Comparison of ENCODE assay signal across 2 cellular contexts in genomic region chr22:23720855-23721254, GRCh38.
TF ChIP-seq lines count a peak whose summit lies in the region.

No MANE protein-coding gene starts in this region.

TF ChIP-seq in K562, 482 proteins besides CTCF, POLR2A, EP300 and RAD21:
- TF ChIP-seq, protein P1, sequence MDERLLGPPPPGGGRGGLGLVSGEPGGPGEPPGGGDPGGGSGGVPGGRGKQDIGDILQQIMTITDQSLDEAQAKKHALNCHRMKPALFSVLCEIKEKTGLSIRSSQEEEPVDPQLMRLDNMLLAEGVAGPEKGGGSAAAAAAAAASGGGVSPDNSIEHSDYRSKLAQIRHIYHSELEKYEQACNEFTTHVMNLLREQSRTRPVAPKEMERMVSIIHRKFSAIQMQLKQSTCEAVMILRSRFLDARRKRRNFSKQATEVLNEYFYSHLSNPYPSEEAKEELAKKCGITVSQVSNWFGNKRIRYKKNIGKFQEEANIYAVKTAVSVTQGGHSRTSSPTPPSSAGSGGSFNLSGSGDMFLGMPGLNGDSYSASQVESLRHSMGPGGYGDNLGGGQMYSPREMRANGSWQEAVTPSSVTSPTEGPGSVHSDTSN (CRISPR knock-in tag; IDR thresholded peaks at IDR 0.05; ENCODE audit: low read depth), result no peak
- TF ChIP-seq, protein P1 (tag; conservative IDR thresholded peaks at IDR 0.05; ENCODE audit: low read depth), result peak; percentile 47; the same call in 1 of the 2 replicates
- no peak for TF ChIP-seq ZBTB9 (CRISPR knock-in tag; IDR thresholded peaks at IDR 0.05)
- TF ChIP-seq, protein P2, sequence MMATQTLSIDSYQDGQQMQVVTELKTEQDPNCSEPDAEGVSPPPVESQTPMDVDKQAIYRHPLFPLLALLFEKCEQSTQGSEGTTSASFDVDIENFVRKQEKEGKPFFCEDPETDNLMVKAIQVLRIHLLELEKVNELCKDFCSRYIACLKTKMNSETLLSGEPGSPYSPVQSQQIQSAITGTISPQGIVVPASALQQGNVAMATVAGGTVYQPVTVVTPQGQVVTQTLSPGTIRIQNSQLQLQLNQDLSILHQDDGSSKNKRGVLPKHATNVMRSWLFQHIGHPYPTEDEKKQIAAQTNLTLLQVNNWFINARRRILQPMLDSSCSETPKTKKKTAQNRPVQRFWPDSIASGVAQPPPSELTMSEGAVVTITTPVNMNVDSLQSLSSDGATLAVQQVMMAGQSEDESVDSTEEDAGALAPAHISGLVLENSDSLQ (IDR thresholded peaks at IDR 0.05), result 0 out of 2 replicates have a peak, but pooled peaks have one; percentile 8
- peak; percentile 50 for TF ChIP-seq MEIS2 (IDR thresholded peaks at IDR 0.05; ENCODE audit: partially characterized antibody)

TF ChIP-seq in GM23338, 12 proteins besides CTCF, POLR2A, EP300 and RAD21:
- TF ChIP-seq POLR2AphosphoS5 (IDR thresholded peaks at IDR 0.05; ENCODE audit: low read depth) (no peak), NANOG (IDR thresholded peaks at IDR 0.05; ENCODE audit: borderline replicate concordance) (no peak), ZNF331 (CRISPR knock-in tag; IDR thresholded peaks at IDR 0.05; ENCODE audit: low read depth) (no peak), STAT1 (IDR thresholded peaks at IDR 0.05; ENCODE audit: unreplicated experiment) (no peak), ZNF114 (CRISPR knock-in tag; IDR thresholded peaks at IDR 0.05) (no peak), EZH2 (IDR thresholded peaks at IDR 0.05; ENCODE audit: low read depth, unreplicated experiment) (no peak), JUNB (IDR thresholded peaks at IDR 0.05; ENCODE audit: unreplicated experiment) (no peak), CREB1 (CRISPR knock-in tag; IDR thresholded peaks at IDR 0.05; ENCODE audit: low read depth) (no peak), EZH2phosphoT487 (IDR thresholded peaks at IDR 0.05; ENCODE audit: unreplicated experiment) (no peak)
- TF ChIP-seq, protein P3, sequence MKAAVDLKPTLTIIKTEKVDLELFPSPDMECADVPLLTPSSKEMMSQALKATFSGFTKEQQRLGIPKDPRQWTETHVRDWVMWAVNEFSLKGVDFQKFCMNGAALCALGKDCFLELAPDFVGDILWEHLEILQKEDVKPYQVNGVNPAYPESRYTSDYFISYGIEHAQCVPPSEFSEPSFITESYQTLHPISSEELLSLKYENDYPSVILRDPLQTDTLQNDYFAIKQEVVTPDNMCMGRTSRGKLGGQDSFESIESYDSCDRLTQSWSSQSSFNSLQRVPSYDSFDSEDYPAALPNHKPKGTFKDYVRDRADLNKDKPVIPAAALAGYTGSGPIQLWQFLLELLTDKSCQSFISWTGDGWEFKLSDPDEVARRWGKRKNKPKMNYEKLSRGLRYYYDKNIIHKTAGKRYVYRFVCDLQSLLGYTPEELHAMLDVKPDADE (IDR thresholded peaks at IDR 0.05), result no peak
- TF ChIP-seq, protein P4, sequence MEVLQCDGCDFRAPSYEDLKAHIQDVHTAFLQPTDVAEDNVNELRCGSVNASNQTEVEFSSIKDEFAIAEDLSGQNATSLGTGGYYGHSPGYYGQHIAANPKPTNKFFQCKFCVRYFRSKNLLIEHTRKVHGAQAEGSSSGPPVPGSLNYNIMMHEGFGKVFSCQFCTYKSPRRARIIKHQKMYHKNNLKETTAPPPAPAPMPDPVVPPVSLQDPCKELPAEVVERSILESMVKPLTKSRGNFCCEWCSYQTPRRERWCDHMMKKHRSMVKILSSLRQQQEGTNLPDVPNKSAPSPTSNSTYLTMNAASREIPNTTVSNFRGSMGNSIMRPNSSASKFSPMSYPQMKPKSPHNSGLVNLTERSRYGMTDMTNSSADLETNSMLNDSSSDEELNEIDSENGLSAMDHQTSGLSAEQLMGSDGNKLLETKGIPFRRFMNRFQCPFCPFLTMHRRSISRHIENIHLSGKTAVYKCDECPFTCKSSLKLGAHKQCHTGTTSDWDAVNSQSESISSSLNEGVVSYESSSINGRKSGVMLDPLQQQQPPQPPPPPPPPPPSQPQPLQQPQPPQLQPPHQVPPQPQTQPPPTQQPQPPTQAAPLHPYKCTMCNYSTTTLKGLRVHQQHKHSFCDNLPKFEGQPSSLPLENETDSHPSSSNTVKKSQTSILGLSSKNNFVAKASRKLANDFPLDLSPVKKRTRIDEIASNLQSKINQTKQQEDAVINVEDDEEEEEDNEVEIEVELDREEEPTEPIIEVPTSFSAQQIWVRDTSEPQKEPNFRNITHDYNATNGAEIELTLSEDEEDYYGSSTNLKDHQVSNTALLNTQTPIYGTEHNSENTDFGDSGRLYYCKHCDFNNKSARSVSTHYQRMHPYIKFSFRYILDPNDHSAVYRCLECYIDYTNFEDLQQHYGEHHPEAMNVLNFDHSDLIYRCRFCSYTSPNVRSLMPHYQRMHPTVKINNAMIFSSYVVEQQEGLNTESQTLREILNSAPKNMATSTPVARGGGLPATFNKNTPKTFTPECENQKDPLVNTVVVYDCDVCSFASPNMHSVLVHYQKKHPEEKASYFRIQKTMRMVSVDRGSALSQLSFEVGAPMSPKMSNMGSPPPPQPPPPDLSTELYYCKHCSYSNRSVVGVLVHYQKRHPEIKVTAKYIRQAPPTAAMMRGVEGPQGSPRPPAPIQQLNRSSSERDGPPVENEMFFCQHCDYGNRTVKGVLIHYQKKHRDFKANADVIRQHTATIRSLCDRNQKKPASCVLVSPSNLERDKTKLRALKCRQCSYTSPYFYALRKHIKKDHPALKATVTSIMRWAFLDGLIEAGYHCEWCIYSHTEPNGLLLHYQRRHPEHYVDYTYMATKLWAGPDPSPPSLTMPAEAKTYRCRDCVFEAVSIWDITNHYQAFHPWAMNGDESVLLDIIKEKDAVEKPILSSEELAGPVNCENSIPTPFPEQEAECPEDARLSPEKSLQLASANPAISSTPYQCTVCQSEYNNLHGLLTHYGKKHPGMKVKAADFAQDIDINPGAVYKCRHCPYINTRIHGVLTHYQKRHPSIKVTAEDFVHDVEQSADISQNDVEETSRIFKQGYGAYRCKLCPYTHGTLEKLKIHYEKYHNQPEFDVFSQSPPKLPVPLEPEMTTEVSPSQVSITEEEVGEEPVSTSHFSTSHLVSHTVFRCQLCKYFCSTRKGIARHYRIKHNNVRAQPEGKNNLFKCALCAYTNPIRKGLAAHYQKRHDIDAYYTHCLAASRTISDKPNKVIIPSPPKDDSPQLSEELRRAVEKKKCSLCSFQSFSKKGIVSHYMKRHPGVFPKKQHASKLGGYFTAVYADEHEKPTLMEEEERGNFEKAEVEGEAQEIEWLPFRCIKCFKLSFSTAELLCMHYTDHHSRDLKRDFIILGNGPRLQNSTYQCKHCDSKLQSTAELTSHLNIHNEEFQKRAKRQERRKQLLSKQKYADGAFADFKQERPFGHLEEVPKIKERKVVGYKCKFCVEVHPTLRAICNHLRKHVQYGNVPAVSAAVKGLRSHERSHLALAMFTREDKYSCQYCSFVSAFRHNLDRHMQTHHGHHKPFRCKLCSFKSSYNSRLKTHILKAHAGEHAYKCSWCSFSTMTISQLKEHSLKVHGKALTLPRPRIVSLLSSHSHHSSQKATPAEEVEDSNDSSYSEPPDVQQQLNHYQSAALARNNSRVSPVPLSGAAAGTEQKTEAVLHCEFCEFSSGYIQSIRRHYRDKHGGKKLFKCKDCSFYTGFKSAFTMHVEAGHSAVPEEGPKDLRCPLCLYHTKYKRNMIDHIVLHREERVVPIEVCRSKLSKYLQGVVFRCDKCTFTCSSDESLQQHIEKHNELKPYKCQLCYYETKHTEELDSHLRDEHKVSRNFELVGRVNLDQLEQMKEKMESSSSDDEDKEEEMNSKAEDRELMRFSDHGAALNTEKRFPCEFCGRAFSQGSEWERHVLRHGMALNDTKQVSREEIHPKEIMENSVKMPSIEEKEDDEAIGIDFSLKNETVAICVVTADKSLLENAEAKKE (CRISPR knock-in tag; IDR thresholded peaks at IDR 0.05), result no peak
- TF ChIP-seq, protein P5, sequence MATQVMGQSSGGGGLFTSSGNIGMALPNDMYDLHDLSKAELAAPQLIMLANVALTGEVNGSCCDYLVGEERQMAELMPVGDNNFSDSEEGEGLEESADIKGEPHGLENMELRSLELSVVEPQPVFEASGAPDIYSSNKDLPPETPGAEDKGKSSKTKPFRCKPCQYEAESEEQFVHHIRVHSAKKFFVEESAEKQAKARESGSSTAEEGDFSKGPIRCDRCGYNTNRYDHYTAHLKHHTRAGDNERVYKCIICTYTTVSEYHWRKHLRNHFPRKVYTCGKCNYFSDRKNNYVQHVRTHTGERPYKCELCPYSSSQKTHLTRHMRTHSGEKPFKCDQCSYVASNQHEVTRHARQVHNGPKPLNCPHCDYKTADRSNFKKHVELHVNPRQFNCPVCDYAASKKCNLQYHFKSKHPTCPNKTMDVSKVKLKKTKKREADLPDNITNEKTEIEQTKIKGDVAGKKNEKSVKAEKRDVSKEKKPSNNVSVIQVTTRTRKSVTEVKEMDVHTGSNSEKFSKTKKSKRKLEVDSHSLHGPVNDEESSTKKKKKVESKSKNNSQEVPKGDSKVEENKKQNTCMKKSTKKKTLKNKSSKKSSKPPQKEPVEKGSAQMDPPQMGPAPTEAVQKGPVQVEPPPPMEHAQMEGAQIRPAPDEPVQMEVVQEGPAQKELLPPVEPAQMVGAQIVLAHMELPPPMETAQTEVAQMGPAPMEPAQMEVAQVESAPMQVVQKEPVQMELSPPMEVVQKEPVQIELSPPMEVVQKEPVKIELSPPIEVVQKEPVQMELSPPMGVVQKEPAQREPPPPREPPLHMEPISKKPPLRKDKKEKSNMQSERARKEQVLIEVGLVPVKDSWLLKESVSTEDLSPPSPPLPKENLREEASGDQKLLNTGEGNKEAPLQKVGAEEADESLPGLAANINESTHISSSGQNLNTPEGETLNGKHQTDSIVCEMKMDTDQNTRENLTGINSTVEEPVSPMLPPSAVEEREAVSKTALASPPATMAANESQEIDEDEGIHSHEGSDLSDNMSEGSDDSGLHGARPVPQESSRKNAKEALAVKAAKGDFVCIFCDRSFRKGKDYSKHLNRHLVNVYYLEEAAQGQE (IDR thresholded peaks at IDR 0.05; ENCODE audit: unreplicated experiment), result no peak
